16 cellular contexts compared by ENCODE assay signal in genomic region chr9:32782476-32783167, GRCh38. TPM values are rescaled to one million over a fixed set of nuclear protein-coding genes. Genes with fewer than 3 reads are reported as not detected.
DNase-seq lines count a peak whose midpoint lies in the region; ATAC-seq, FAIRE-seq and TF ChIP-seq lines count a peak whose summit lies in the region.
"Had no signal": no experiment of that assay in that cellular context is flagged by ENCODE, and none has a peak within 500 bp of the region (broad histone marks: within the 10 kb centered on the region; RNA-seq: fewer than 3 reads in every experiment).

No MANE protein-coding gene starts in this region.

- H3K9me3 ChIP-seq in A549 = no peaks in the 10 kb centered on the region
- no peaks in the 10 kb centered on the region for H3K9me3 ChIP-seq in ectodermal cell (ENCODE audit: control insufficient read depth, low read length)
- no peaks in the 10 kb centered on the region for H3K9me3 ChIP-seq in neural cell (ENCODE audit: low read length)
- H3K9me3 ChIP-seq: body of pancreas had no signal

- H3K9ac ChIP-seq in neural cell (ENCODE audit: low read length) = peak overlapping the region; percentile 41

- H3K27me3 ChIP-seq in H7 (ENCODE audit: control insufficient read depth, insufficient read depth, low read length) (peaks cover 55% of the 10 kb centered on the region), ectodermal cell (ENCODE audit: control insufficient read depth, insufficient read depth, low read length, poor library complexity, severe bottlenecking) (peaks cover 89% of the 10 kb centered on the region), neural cell (ENCODE audit: insufficient read depth, low read depth, low read length) (peaks cover 62% of the 10 kb centered on the region)
- H3K27me3 ChIP-seq: body of pancreas had no signal

- no peaks in the 10 kb centered on the region for H3K9me2 ChIP-seq in neural cell (ENCODE audit: insufficient read depth, low read length)

- no peak for TF ChIP-seq CTCF in A549 (IDR thresholded peaks at IDR 0.05)
- TF ChIP-seq CTCF in neural cell (IDR thresholded peaks at IDR 0.05; ENCODE audit: poor library complexity, severe bottlenecking) = no peak

- no peak for DNase-seq in A549 (ENCODE audit: low read depth in 1 of 2, low spot score in 1 of 2)
- peak; percentile 76 for DNase-seq in H7
- no peak for DNase-seq in amniotic stem cell (lab: John Stamatoyannopoulos, UW)
- DNase-seq in GDM1 (lab: John Stamatoyannopoulos, UW) = no peak
- DNase-seq in NCI-H226 = no peak
- DNase-seq: activated CD4-positive, alpha-beta T cell treated with anti-CD3 and anti-CD28 coated beads for 36 hours; activated T-cell treated with anti-CD3 and anti-CD28 coated beads, Interleukin-2, amount 50 U/mL, for 24 hours; body of pancreas; GOT3; NCI-H2081 treated with DMSO at 0.1 percent for 48 hours; stimulated activated naive CD4-positive, alpha-beta T cell; T-cell had no signal

- peaks cover 6% of the 10 kb centered on the region; the same call in 1 of the 3 replicates for H3K4me1 ChIP-seq in A549
- H3K4me1 ChIP-seq in ectodermal cell (ENCODE audit: control insufficient read depth, insufficient read depth, low read length) = peaks cover 4% of the 10 kb centered on the region

- WGBS in A549 (ENCODE audit: missing lambda C conversion rate) = 21% methylated on average over 14 of the region's 45 CpGs
- WGBS in ectodermal cell, 2 experiments = 3% methylated on average over 45 of the region's 45 CpGs

- TF ChIP-seq RAD21 in A549 (conservative IDR thresholded peaks at IDR 0.05 in 1 of 2, IDR thresholded peaks at IDR 0.05 in 1 of 2) (no peak), neural cell (conservative IDR thresholded peaks at IDR 0.05) (no peak)

- no peaks in the 10 kb centered on the region for H3F3A ChIP-seq in neural cell (ENCODE audit: insufficient read depth, low read length, poor library complexity, severe bottlenecking)

- ATAC-seq in A549 (peak; percentile 30 to 64; a peak in 4 of 6 replicates), HG03457 (IDR thresholded peaks at IDR 0.05; ENCODE audit: unreplicated experiment) (no peak)
- ATAC-seq: activated CD4-positive, alpha-beta T cell treated with anti-CD3 and anti-CD28 coated beads for 36 hours; body of pancreas; T-cell had no signal

- TF ChIP-seq EP300 in A549 (IDR thresholded peaks at IDR 0.05) = no peak
- no peak for TF ChIP-seq EP300 in neural cell (conservative IDR thresholded peaks at IDR 0.05; ENCODE audit: poor library complexity, severe bottlenecking)

- no peak for TF ChIP-seq POLR2A in A549 (IDR thresholded peaks at IDR 0.05; ENCODE audit: low read length)

- POLR2A ChIA-PET in A549 (lab: Yijun Ruan, JAX) = no interaction called here

- H3K4me2 ChIP-seq in A549 (peak overlapping the region; percentile 63), neural cell (ENCODE audit: low read length) (no peak overlapping the region)

- no peak overlapping the region for H2AFZ ChIP-seq in neural cell (ENCODE audit: low read depth, low read length)

- no peaks in the 10 kb centered on the region for H3K79me2 ChIP-seq in neural cell (replicated peaks; ENCODE audit: insufficient read depth, low read length)

- CTCF ChIA-PET in A549 (lab: Yijun Ruan, JAX) = interaction anchor here (1.0 to 4.1 kb wide), 2 partner anchors 193 to 207 kb away, joined by 3 to 19 read pairs; no protein-coding TSS in a partner anchor

- H3K27ac ChIP-seq in A549 (no peak overlapping the region), ectodermal cell (ENCODE audit: insufficient read depth, low read depth, low read length, poor library complexity, severe bottlenecking) (no peak overlapping the region), neural cell (ENCODE audit: low read length) (no peak overlapping the region)
- H3K27ac ChIP-seq: body of pancreas had no signal

- FAIRE-seq in A549 (lab: Jason Lieb, UNC) = no peak

- H4K20me1 ChIP-seq in neural cell (ENCODE audit: insufficient read depth) = no peaks in the 10 kb centered on the region

- no peaks in the 10 kb centered on the region for H3K36me3 ChIP-seq in H7 (replicated peaks; ENCODE audit: control insufficient read depth, insufficient read depth, low read length)
- H3K36me3 ChIP-seq in ectodermal cell (ENCODE audit: control insufficient read depth, insufficient read depth, low read length) = no peaks in the 10 kb centered on the region
- H3K36me3 ChIP-seq in neural cell (ENCODE audit: insufficient read depth, low read length) = no peaks in the 10 kb centered on the region

- H3K4me3 ChIP-seq in A549 (peak overlapping the region; percentile 32; the same call in 1 of the 3 replicates), H7 (ENCODE audit: insufficient read depth, low read depth, low read length) (peak overlapping the region; percentile 71), ectodermal cell (ENCODE audit: insufficient read depth, low read depth, low read length) (peak overlapping the region; percentile 48), neural cell (ENCODE audit: low read length) (peak overlapping the region; percentile 74)
- H3K4me3 ChIP-seq: body of pancreas had no signal

TF ChIP-seq in A549, 52 proteins besides CTCF, POLR2A, EP300 and RAD21 (continues in another document):
- TF ChIP-seq RARB (CRISPR knock-in tag; IDR thresholded peaks at IDR 0.05) = no peak
- no peak for TF ChIP-seq BCL3 (IDR thresholded peaks at IDR 0.05)
- TF ChIP-seq HEYL (CRISPR knock-in tag; IDR thresholded peaks at IDR 0.05) = no peak
- no peak for TF ChIP-seq POLR2AphosphoS2 (conservative IDR thresholded peaks at IDR 0.05; ENCODE audit: low read length)
- no peak for TF ChIP-seq MAX (IDR thresholded peaks at IDR 0.05)
- no peak for TF ChIP-seq ZFP36 (IDR thresholded peaks at IDR 0.05; ENCODE audit: borderline replicate concordance, partially characterized antibody)
- TF ChIP-seq CHD2 (IDR thresholded peaks at IDR 0.05; ENCODE audit: low read length, partially characterized antibody) = no peak
- TF ChIP-seq ZC3H11A (IDR thresholded peaks at IDR 0.05) = no peak
- TF ChIP-seq PHF8 (IDR thresholded peaks at IDR 0.05; ENCODE audit: borderline replicate concordance, low read depth) = no peak
- no peak for TF ChIP-seq JUNB (IDR thresholded peaks at IDR 0.05)
- TF ChIP-seq HOXB13 (CRISPR knock-in tag; IDR thresholded peaks at IDR 0.05; ENCODE audit: low read depth) = no peak
- no peak for TF ChIP-seq HOXB5 (CRISPR knock-in tag; IDR thresholded peaks at IDR 0.05)
- TF ChIP-seq RFX5 (IDR thresholded peaks at IDR 0.05) = no peak

TF ChIP-seq in neural cell, 6 proteins besides CTCF, POLR2A, EP300 and RAD21:
- TF ChIP-seq TAF1 (IDR thresholded peaks at IDR 0.05; ENCODE audit: low read depth) (no peak), EZH2 (IDR thresholded peaks at IDR 0.05; ENCODE audit: borderline replicate concordance, insufficient read depth, low read length, poor library complexity, severe bottlenecking) (no peak), REST (IDR thresholded peaks at IDR 0.05; ENCODE audit: borderline replicate concordance) (no peak), POLR2AphosphoS5 (IDR thresholded peaks at IDR 0.05) (no peak), MXI1 (conservative IDR thresholded peaks at IDR 0.05; ENCODE audit: poor library complexity, severe bottlenecking) (no peak), SMC3 (conservative IDR thresholded peaks at IDR 0.05; ENCODE audit: poor library complexity) (no peak)

RNA-seq across cellular contexts. Expression of gene TMEM215, which starts 0.7 kb away (rescaled TPM):
- 0.03 TPM in 1 of 2 replicates, not detected in the other for polyA plus RNA-seq in A549 (2011; rRNA removed)
- polyA plus RNA-seq in A549 (2012; cell fraction: cytosol; rRNA removed) = not detected in 2 replicates
- polyA plus RNA-seq in A549 (2012; cell fraction: nucleus; rRNA removed) = not detected in 2 replicates
- 0.03 TPM in 2 of 3 replicates, not detected in the other for polyA plus RNA-seq in A549 (2017; fragmentation: RNase III; extraction: RNeasy Plus Mini Kit Qiagen cat#74134 plus additional on column Dnase treatment)
- not detected in 2 replicates for polyA minus RNA-seq in A549 (2011; rRNA and poly(A)+ RNA removed)
- 0.10 and 0.18 TPM in 2 replicates for total RNA-seq in H7 (2014; rRNA removed; shearing (Covaris generic))
- not detected for polyA plus RNA-seq in ectodermal cell (2013, experiment 1 of 4)
- polyA plus RNA-seq in ectodermal cell (2013, experiment 2 of 4) = 0.07 TPM
- polyA plus RNA-seq in ectodermal cell (2013, experiment 3 of 4) = 0.11 TPM
- polyA plus RNA-seq in ectodermal cell (2013, experiment 4 of 4) = not detected
- polyA plus RNA-seq in neural cell = not detected in 2 replicates
- 0.12 TPM in 1 of 2 replicates, not detected in the other for polyA minus RNA-seq in neural cell
- total RNA-seq: activated CD4-positive, alpha-beta T cell treated with anti-CD3 and anti-CD28 coated beads for 36 hours; body of pancreas; T-cell had no signal
- polyA plus RNA-seq: BJ had no signal
